Comparison of ENCODE assay signal across 8 cellular contexts in genomic region chr16:75099738-75100615, GRCh38. TPM values are rescaled to one million over a fixed set of nuclear protein-coding genes. Genes with fewer than 3 reads are reported as not detected.
DNase-seq lines count a peak whose midpoint lies in the region; ATAC-seq, FAIRE-seq and TF ChIP-seq lines count a peak whose summit lies in the region.

No MANE protein-coding gene starts in this region.

- CTCF ChIA-PET in CD8-positive, alpha-beta T cell (lab: Charles Lee) = interaction anchor here (0.9 to 6.1 kb wide), 6 partner anchors 9 to 115 kb away, joined by 3 to 46 read pairs (median 4); partner anchors contain the start of genes WDR59 and ZNRF1
- CTCF ChIA-PET in SK-N-SH (lab: Yijun Ruan, JAX) = interaction anchor here (8.7 kb wide), 1 partner anchor 11 kb away, joined by 56 read pairs; no protein-coding TSS in a partner anchor

- H3K9ac ChIP-seq in SK-N-SH (no peak overlapping the region), stomach smooth muscle (ENCODE audit: low read length in 2 of 2) (no peak overlapping the region)

- POLR2A ChIA-PET in CD8-positive, alpha-beta T cell (lab: Charles Lee) = interaction anchor here (0.8 to 1.9 kb wide), 5 partner anchors 10 to 101 kb away, joined by 3 to 6 read pairs (median 4); partner anchors contain the start of gene ZNRF1
- POLR2A ChIA-PET in SK-N-SH (lab: Yijun Ruan, JAX) = no interaction called here

- H3K4me1 ChIP-seq in CD8-positive, alpha-beta T cell (ENCODE audit: insufficient read depth, low read length) = peaks cover 29% of the 10 kb centered on the region
- H3K4me1 ChIP-seq in SK-N-SH (ENCODE audit: control insufficient read depth in 1 of 2, insufficient read depth in 2 of 2, low read depth in 1 of 2, low read length in 1 of 2) (peaks cover 17 to 36% of the 10 kb centered on the region in 2 experiments; a peak in 3 of 4 replicates), stomach smooth muscle (ENCODE audit: control insufficient read depth, insufficient read depth, low read length) (peaks cover 49% of the 10 kb centered on the region)

- FAIRE-seq in frontal cortex (lab: Jason Lieb, UNC) = no peak

- H3K36me3 ChIP-seq in CD8-positive, alpha-beta T cell (ENCODE audit: insufficient read depth, low read length) = no peaks in the 10 kb centered on the region
- no peaks in the 10 kb centered on the region for H3K36me3 ChIP-seq in SK-N-SH (replicated peaks in 1 of 2; ENCODE audit: control insufficient read depth in 1 of 2, insufficient read depth in 2 of 2, low read length in 1 of 2)
- peaks cover 0 to 4% of the 10 kb centered on the region in 2 donors for H3K36me3 ChIP-seq in stomach smooth muscle (ENCODE audit: control insufficient read depth in 2 of 2, insufficient read depth in 2 of 2, low read length in 2 of 2)

- no peaks in the 10 kb centered on the region for H3K36me3 Mint-ChIP-seq in CD8-positive, alpha-beta T cell

- peak; percentile 16 for ATAC-seq in CD8-positive, alpha-beta T cell
- ATAC-seq in GM21825 (IDR thresholded peaks at IDR 0.05; ENCODE audit: unreplicated experiment) (peak; percentile 67), Right ventricle myocardium superior (ENCODE audit: poor library complexity) (peak; percentile 68), HG02970 (IDR thresholded peaks at IDR 0.05; ENCODE audit: low FRiP score, unreplicated experiment) (no peak), GM18858 (IDR thresholded peaks at IDR 0.05; ENCODE audit: unreplicated experiment) (no peak)

- peaks cover 39% of the 10 kb centered on the region for H3K4me1 Mint-ChIP-seq in CD8-positive, alpha-beta T cell (ENCODE audit: low read depth)

- H2AFZ ChIP-seq in SK-N-SH (ENCODE audit: low read depth) = no peak overlapping the region

- H3K27me3 ChIP-seq in CD8-positive, alpha-beta T cell (ENCODE audit: insufficient read depth, low read length) = no peaks in the 10 kb centered on the region
- no peaks in the 10 kb centered on the region for H3K27me3 ChIP-seq in SK-N-SH (ENCODE audit: insufficient read depth)
- no peaks in the 10 kb centered on the region for H3K27me3 ChIP-seq in stomach smooth muscle (ENCODE audit: control insufficient read depth in 1 of 2, insufficient read depth in 2 of 2, low read length in 2 of 2)

- no peak for TF ChIP-seq CTCF in CD8-positive, alpha-beta T cell (IDR thresholded peaks at IDR 0.05)
- TF ChIP-seq CTCF in SK-N-SH (IDR thresholded peaks at IDR 0.05) = no peak

- no peak overlapping the region for H3K27ac ChIP-seq in CD8-positive, alpha-beta T cell (ENCODE audit: low read depth, low read length)
- H3K27ac ChIP-seq in SK-N-SH (ENCODE audit: low read depth in 2 of 2, low read length in 1 of 2) (0 out of 4 replicates have a peak overlapping the region, but pooled peaks of 1 of the 2 experiments have one; percentile 29), stomach smooth muscle (ENCODE audit: low read length) (peak overlapping the region; percentile 46)

- TF ChIP-seq EP300 in SK-N-SH (IDR thresholded peaks at IDR 0.05; ENCODE audit: borderline replicate concordance in 1 of 2, low read depth in 1 of 2, low read length in 1 of 2) = no peak

- H3K4me3 Mint-ChIP-seq in CD8-positive, alpha-beta T cell = peak overlapping the region; percentile 37

- peaks cover 15% of the 10 kb centered on the region; the same call in 1 of the 2 replicates for H3K79me2 ChIP-seq in SK-N-SH (ENCODE audit: insufficient read depth)

- no peaks in the 10 kb centered on the region for H3K9me3 Mint-ChIP-seq in CD8-positive, alpha-beta T cell

- H3K27ac Mint-ChIP-seq in CD8-positive, alpha-beta T cell = peak overlapping the region; percentile 69

- H3K27me3 Mint-ChIP-seq in CD8-positive, alpha-beta T cell (ENCODE audit: low read depth) = no peaks in the 10 kb centered on the region

- no peaks in the 10 kb centered on the region for H3K9me2 ChIP-seq in SK-N-SH

- intact Hi-C loops in CD8-positive, alpha-beta T cell (cut with DNase I, micrococcal nuclease) = loop anchor here in 1 of 2 experiments (1.0 kb wide), 2 partner anchors 10 to 25 kb away; no protein-coding TSS in a partner anchor
- intact Hi-C loops in Right ventricle myocardium superior (cut with DNase I) = no loop called here

- 94% methylated on average over 12 of the region's 16 CpGs for WGBS in SK-N-SH (ENCODE audit: low lambda C conversion rate)

- TF ChIP-seq RAD21 in SK-N-SH (IDR thresholded peaks at IDR 0.05; ENCODE audit: low read length) = no peak

- H3K9me3 ChIP-seq in CD8-positive, alpha-beta T cell (ENCODE audit: low read length) = no peaks in the 10 kb centered on the region
- H3K9me3 ChIP-seq in SK-N-SH (no peaks in the 10 kb centered on the region), stomach smooth muscle (ENCODE audit: control insufficient read depth in 2 of 2, low read length in 2 of 2) (no peaks in the 10 kb centered on the region)

- H3K4me2 ChIP-seq in SK-N-SH = no peak overlapping the region

- no peak overlapping the region for H3K4me3 ChIP-seq in CD8-positive, alpha-beta T cell (ENCODE audit: low read depth, low read length)
- H3K4me3 ChIP-seq in SK-N-SH (ENCODE audit: low read depth in 2 of 2, low read length in 1 of 2) = no peak overlapping the region
- H3K4me3 ChIP-seq in stomach smooth muscle (ENCODE audit: low read length in 2 of 2) = no peak overlapping the region

- H3F3A ChIP-seq in SK-N-SH (replicated peaks; ENCODE audit: insufficient read depth) = no peaks in the 10 kb centered on the region

- DNase-seq in CD8-positive, alpha-beta T cell = peak in 4 of 7 experiments; percentile 27 to 63 (median 46)
- DNase-seq in SK-N-SH (peak; percentile 29), Right ventricle myocardium superior (peak; percentile 63), frontal cortex (ENCODE audit: low spot score in 2 of 2) (no peak)

- H4K20me1 ChIP-seq in SK-N-SH (ENCODE audit: insufficient read depth) = peaks cover 14% of the 10 kb centered on the region

TF ChIP-seq in SK-N-SH, 30 proteins besides CTCF, POLR2A, EP300 and RAD21:
- no peak for TF ChIP-seq JUND (IDR thresholded peaks at IDR 0.05)
- TF ChIP-seq TEAD4 (IDR thresholded peaks at IDR 0.05; ENCODE audit: borderline replicate concordance, insufficient read depth) = no peak
- TF ChIP-seq MEF2A (IDR thresholded peaks at IDR 0.05; ENCODE audit: borderline replicate concordance, low read depth) = no peak
- no peak for TF ChIP-seq USF2 (IDR thresholded peaks at IDR 0.05; ENCODE audit: borderline replicate concordance, low read depth, low read length)
- no peak for TF ChIP-seq RCOR1 (IDR thresholded peaks at IDR 0.05; ENCODE audit: low read length)
- TF ChIP-seq MAX (IDR thresholded peaks at IDR 0.05; ENCODE audit: low read depth) = no peak
- no peak for TF ChIP-seq ELF1 (IDR thresholded peaks at IDR 0.05)
- TF ChIP-seq FOSL2 (IDR thresholded peaks at IDR 0.05; ENCODE audit: borderline replicate concordance, low read depth) = no peak
- TF ChIP-seq TAF1 (IDR thresholded peaks at IDR 0.05; ENCODE audit: borderline replicate concordance, low read depth, low read length) = no peak

RNA-seq across cellular contexts. Expression of gene LDHD, which starts 16.6 kb away (rescaled TPM):
- total RNA-seq in CD8-positive, alpha-beta T cell = not detected
- 0.53 and 0.70 TPM in 2 replicates for polyA plus RNA-seq in SK-N-SH (2012; rRNA removed)
- polyA plus RNA-seq in SK-N-SH (2012; cell fraction: cytosol; rRNA removed) = 0.15 and 0.25 TPM in 2 replicates
- polyA plus RNA-seq in SK-N-SH (2012; cell fraction: nucleus; rRNA removed) = 1.4 TPM in 2 replicates
- 84.7 TPM for total RNA-seq in Right ventricle myocardium superior
- 2.0 TPM for total RNA-seq in frontal cortex

RNA-seq across cellular contexts. Expression of gene ZFP1, which starts 48.3 kb away (rescaled TPM):
- total RNA-seq in CD8-positive, alpha-beta T cell = 10 to 100 TPM; 11.9 to 12.9 TPM
- 3.0 and 3.7 TPM in 2 replicates for polyA plus RNA-seq in SK-N-SH (2012; rRNA removed)
- polyA plus RNA-seq in SK-N-SH (2012; cell fraction: cytosol; rRNA removed) = 4.5 and 4.6 TPM in 2 replicates
- polyA plus RNA-seq in SK-N-SH (2012; cell fraction: nucleus; rRNA removed) = 1.7 and 3.6 TPM in 2 replicates
- total RNA-seq in Right ventricle myocardium superior = 7.2 TPM
- 66.9 TPM for total RNA-seq in frontal cortex

Comparison
In these comparisons a context has a peak if more than half of its experiments do, and no peak if none do; other contexts are left out.
1. ATAC-seq: peak in CD8-positive, alpha-beta T cell (single experiment), GM21825 (single experiment) and Right ventricle myocardium superior (single experiment); none in HG02970 (single experiment) and GM18858 (single experiment).
2. DNase-seq: peak in CD8-positive, alpha-beta T cell (4 of 7), SK-N-SH (single experiment) and Right ventricle myocardium superior (single experiment); none in frontal cortex (0 of 2).
3. RNA of gene LDHD, which starts 16.6 kb away (total RNA-seq): 84.7 TPM in Right ventricle myocardium superior (single experiment); 2.0 TPM in frontal cortex (single experiment) and not detected in CD8-positive, alpha-beta T cell; every median in the first group is over 10 times any median in the second.